ENCODE assay signal across 1 cellular context in genomic region chr1:34868230-34869049, GRCh38.
TF ChIP-seq lines count a peak whose summit lies in the region.

No MANE protein-coding gene starts in this region.

TF ChIP-seq in HepG2, 621 proteins besides CTCF, POLR2A, EP300 and RAD21:
- no peak for TF ChIP-seq ATM (IDR thresholded peaks at IDR 0.05; ENCODE audit: borderline replicate concordance)
- TF ChIP-seq ZSCAN12 (CRISPR knock-in tag; IDR thresholded peaks at IDR 0.05) = no peak
- no peak for TF ChIP-seq U2AF2 (IDR thresholded peaks at IDR 0.05; ENCODE audit: low read depth, low read length)
- TF ChIP-seq TOE1 (CRISPR knock-in tag; IDR thresholded peaks at IDR 0.05) = no peak
- TF ChIP-seq NFKB2 (CRISPR knock-in tag; IDR thresholded peaks at IDR 0.05; ENCODE audit: borderline replicate concordance) = no peak
